In genomic region chr4:159012381-159012780, GRCh38 we compare ENCODE assay signal across 19 cellular contexts.
A peak's percentile ranks its signal among the peaks of the same experiment; 100 is the strongest.
DNase-seq lines count a peak whose midpoint lies in the region; ATAC-seq and TF ChIP-seq lines count a peak whose summit lies in the region.
"Had no signal": no experiment of that assay in that cellular context is flagged by ENCODE, and none has a peak within 500 bp of the region (broad histone marks: within the 10 kb centered on the region; RNA-seq: fewer than 3 reads in every experiment).

No MANE protein-coding gene starts in this region.

- no peak overlapping the region for H3K4me3 Mint-ChIP-seq in MCF 10A (ENCODE audit: unreplicated experiment)
- H3K4me3 Mint-ChIP-seq: activated CD4-positive, alpha-beta T cell treated with anti-CD3 and anti-CD28 coated beads, Interleukin-2, amount 10 ng/mL, durations not matched to agents 7 days and 5 days; memory B cell; nephron had no signal

- intact Hi-C loops in MCF 10A (cut with micrococcal nuclease) (loop anchor here (5.0 kb wide), 1 partner anchor 165 kb away; no protein-coding TSS in a partner anchor), breast epithelium (cut with DNase I; ENCODE audit: low total_unique reads) (no loop called here), vagina (cut with DNase I) (no loop called here)

- H3K9me3 Mint-ChIP-seq in MCF 10A (ENCODE audit: unreplicated experiment): no peaks in the 10 kb centered on the region
- H3K9me3 Mint-ChIP-seq: activated CD4-positive, alpha-beta T cell treated with anti-CD3 and anti-CD28 coated beads, Interleukin-2, amount 10 ng/mL, durations not matched to agents 7 days and 5 days; activated naive CD4-positive, alpha-beta T cell treated with anti-CD3 and anti-CD28 coated beads, Interleukin-2, amount 50 U/mL, for 72 hours; memory B cell; nephron had no signal

- peaks cover 14% of the 10 kb centered on the region for H3K4me1 Mint-ChIP-seq in MCF 10A (ENCODE audit: insufficient read depth, unreplicated experiment)
- H3K4me1 Mint-ChIP-seq: activated CD4-positive, alpha-beta T cell treated with anti-CD3 and anti-CD28 coated beads, Interleukin-2, amount 10 ng/mL, durations not matched to agents 7 days and 5 days had no signal

- H3K4me3 ChIP-seq in breast epithelium (no peak overlapping the region), foreskin fibroblast (ENCODE audit: low read depth in 1 of 2, low read length in 2 of 2) (no peak overlapping the region), vagina (no peak overlapping the region)
- H3K4me3 ChIP-seq: psoas muscle had no signal

- H3K27ac Mint-ChIP-seq in MCF 10A (ENCODE audit: low read depth, unreplicated experiment): no peak overlapping the region
- H3K27ac Mint-ChIP-seq: activated CD4-positive, alpha-beta T cell treated with anti-CD3 and anti-CD28 coated beads, Interleukin-2, amount 10 ng/mL, durations not matched to agents 7 days and 5 days; activated naive CD4-positive, alpha-beta T cell treated with anti-CD3 and anti-CD28 coated beads, Interleukin-2, amount 50 U/mL, for 72 hours; memory B cell; nephron had no signal

- CTCF ChIA-PET in MCF 10A (lab: Yijun Ruan, JAX): interaction anchor here (0.6 kb wide), 1 partner anchor 164 kb away, joined by 3 read pairs; no protein-coding TSS in a partner anchor

- H3K36me3 Mint-ChIP-seq in MCF 10A (ENCODE audit: insufficient read depth, unreplicated experiment): no peaks in the 10 kb centered on the region
- H3K36me3 Mint-ChIP-seq: activated naive CD4-positive, alpha-beta T cell treated with anti-CD3 and anti-CD28 coated beads, Interleukin-2, amount 50 U/mL, for 72 hours; memory B cell had no signal

- H3K36me3 ChIP-seq in breast epithelium: no peaks in the 10 kb centered on the region
- H3K36me3 ChIP-seq in vagina: no peaks in the 10 kb centered on the region

- H3K4me1 ChIP-seq in breast epithelium: no peaks in the 10 kb centered on the region
- peaks cover 8% of the 10 kb centered on the region for H3K4me1 ChIP-seq in vagina

- TF ChIP-seq POLR2A in breast epithelium (IDR thresholded peaks at IDR 0.05) (no peak), vagina (IDR thresholded peaks at IDR 0.05) (no peak)

- no peak overlapping the region for H3K27ac ChIP-seq in breast epithelium
- H3K27ac ChIP-seq in vagina: no peak overlapping the region
- H3K27ac ChIP-seq: 22Rv1, psoas muscle had no signal

- peak; percentile 15 for DNase-seq in MCF 10A (ENCODE audit: unreplicated experiment)
- no peak for DNase-seq in breast epithelium (ENCODE audit: low spot score in 2 of 2)
- peak; percentile 72 to 85 for DNase-seq in foreskin fibroblast
- DNase-seq in NOMO-1 (lab: John Stamatoyannopoulos, UW; ENCODE audit: unreplicated experiment in 2 of 2): no peak
- no peak for DNase-seq in globus pallidus (ENCODE audit: low spot score)
- no peak for DNase-seq in vagina (ENCODE audit: extremely low spot score in 2 of 2)
- DNase-seq in NCI-H510A treated with DMSO at 0.1 percent for 48 hours (lab: John Stamatoyannopoulos, UW): no peak
- DNase-seq: activated CD4-positive, alpha-beta T cell treated with anti-CD3 and anti-CD28 coated beads, Interleukin-2, amount 10 ng/mL, durations not matched to agents 7 days and 5 days; activated T-cell treated with anti-CD3 and anti-CD28 coated beads for 4 hours; foreskin melanocyte; Karpas-422; NCI-H1694; NCI-H446 treated with DMSO at 0.1 percent for 48 hours; psoas muscle had no signal

- H3K27me3 ChIP-seq in breast epithelium: no peaks in the 10 kb centered on the region
- H3K27me3 ChIP-seq in vagina: no peaks in the 10 kb centered on the region

- no TSS peak for BruUV-seq in MCF 10A (replicated peaks; lab: Mats Ljungman, UMichigan)

- POLR2A ChIA-PET in MCF 10A (lab: Yijun Ruan, JAX): interaction anchor here (0.7 to 3.3 kb wide), 4 partner anchors 15 to 93 kb away, joined by 3 to 28 read pairs (median 4); no protein-coding TSS in a partner anchor

- ATAC-seq in SK-N-SH treated with all-trans-retinoic acid at 6 μM for 48 hours: peak; percentile 46; the same call in 2 of the 3 replicates
- ATAC-seq: activated naive CD4-positive, alpha-beta T cell treated with anti-CD3 and anti-CD28 coated beads, Interleukin-2, amount 50 U/mL, for 72 hours; psoas muscle had no signal

- TF ChIP-seq CTCF in MCF 10A (IDR thresholded peaks at IDR 0.05; ENCODE audit: unreplicated experiment) (no peak), breast epithelium (IDR thresholded peaks at IDR 0.05) (no peak), foreskin fibroblast (IDR thresholded peaks at IDR 0.05; ENCODE audit: low read depth, low read length) (no peak), vagina (IDR thresholded peaks at IDR 0.05) (no peak)

- no peaks in the 10 kb centered on the region for H3K27me3 Mint-ChIP-seq in MCF 10A (ENCODE audit: insufficient read depth, unreplicated experiment)

- H3K9me3 ChIP-seq in breast epithelium (no peaks in the 10 kb centered on the region), vagina (no peaks in the 10 kb centered on the region)
- H3K9me3 ChIP-seq: psoas muscle had no signal

TF ChIP-seq in SK-N-SH treated with all-trans-retinoic acid at 6 μM for 48 hours, 23 proteins besides CTCF, POLR2A, EP300 and RAD21 (continues in another document):
- no peak for TF ChIP-seq TSHZ2 (CRISPR knock-in tag; IDR thresholded peaks at IDR 0.05)
- no peak for TF ChIP-seq CREB5 (CRISPR knock-in tag; IDR thresholded peaks at IDR 0.05; ENCODE audit: low read depth)
- TF ChIP-seq CSRNP3 (CRISPR knock-in tag; IDR thresholded peaks at IDR 0.05): no peak
- no peak for TF ChIP-seq OSR1 (CRISPR knock-in tag; IDR thresholded peaks at IDR 0.05)
- TF ChIP-seq RARB (CRISPR knock-in tag; IDR thresholded peaks at IDR 0.05): no peak
- TF ChIP-seq PATZ1 (CRISPR knock-in tag; IDR thresholded peaks at IDR 0.05; ENCODE audit: borderline replicate concordance): no peak
- TF ChIP-seq ESRRG (CRISPR knock-in tag; IDR thresholded peaks at IDR 0.05): no peak
- no peak for TF ChIP-seq ZFP3 (CRISPR knock-in tag; IDR thresholded peaks at IDR 0.05)
- TF ChIP-seq CSDC2 (CRISPR knock-in tag; IDR thresholded peaks at IDR 0.05): no peak
- no peak for TF ChIP-seq TCF4 (CRISPR knock-in tag; IDR thresholded peaks at IDR 0.05; ENCODE audit: borderline replicate concordance)

Comparison
In these comparisons a context has a peak if more than half of its experiments do, and no peak if none do; other contexts are left out.
1. DNase-seq: peak in MCF 10A (single experiment) and foreskin fibroblast (2 of 2); none in breast epithelium (0 of 2), NOMO-1 (0 of 2), globus pallidus (single experiment), vagina (0 of 2) and NCI-H510A treated with DMSO at 0.1 percent for 48 hours (single experiment).